Comparison of ENCODE assay signal across 13 cellular contexts in genomic region chr1:65813956-65814355, GRCh38. TPM values are rescaled to one million over a fixed set of nuclear protein-coding genes. Genes with fewer than 3 reads are reported as not detected.
DNase-seq lines count a peak whose midpoint lies in the region; ATAC-seq and TF ChIP-seq lines count a peak whose summit lies in the region.
"Had no signal": no experiment of that assay in that cellular context is flagged by ENCODE, and none has a peak within 500 bp of the region (broad histone marks: within the 10 kb centered on the region; RNA-seq: fewer than 3 reads in every experiment).

No MANE protein-coding gene starts in this region.

- TF ChIP-seq POLR2A in upper lobe of left lung (IDR thresholded peaks at IDR 0.05) = no peak

- H3K36me3 Mint-ChIP-seq in osteocyte (ENCODE audit: unreplicated experiment) = no peaks in the 10 kb centered on the region

- H3K4me3 ChIP-seq in GM12864 (ENCODE audit: low read depth, low read length) (no peak overlapping the region), epithelial cell of esophagus (ENCODE audit: low read length) (no peak overlapping the region), upper lobe of left lung (no peak overlapping the region)
- H3K4me3 ChIP-seq: SK-N-MC had no signal

- TF ChIP-seq CTCF in GM12864 (IDR thresholded peaks at IDR 0.05; ENCODE audit: low read depth, low read length, missing control alignments) (no peak), epithelial cell of esophagus (IDR thresholded peaks at IDR 0.05; ENCODE audit: insufficient read depth, low read depth, low read length, missing control alignments) (no peak), osteocyte (IDR thresholded peaks at IDR 0.05) (no peak), upper lobe of left lung (IDR thresholded peaks at IDR 0.05) (no peak)

- H3K27me3 Mint-ChIP-seq in osteocyte (ENCODE audit: unreplicated experiment) = peaks cover 19% of the 10 kb centered on the region

- no peak overlapping the region for H3K4me3 Mint-ChIP-seq in osteocyte (ENCODE audit: unreplicated experiment)
- H3K4me3 Mint-ChIP-seq: activated CD4-positive, alpha-beta T cell treated with anti-CD3 and anti-CD28 coated beads, Interleukin-2, amount 10 ng/mL, durations not matched to agents 24 days and 14 days; activated naive CD4-positive, alpha-beta T cell treated with anti-CD3 and anti-CD28 coated beads for 36 hours had no signal

- H3K27ac Mint-ChIP-seq in osteocyte (ENCODE audit: unreplicated experiment) = no peak overlapping the region
- H3K27ac Mint-ChIP-seq: activated CD4-positive, alpha-beta T cell treated with anti-CD3 and anti-CD28 coated beads, Interleukin-2, amount 10 ng/mL, durations not matched to agents 24 days and 14 days; activated naive CD4-positive, alpha-beta T cell treated with anti-CD3 and anti-CD28 coated beads for 36 hours had no signal

- H3K36me3 ChIP-seq in upper lobe of left lung = no peaks in the 10 kb centered on the region

- 27 to 37% methylated on average over 3 of the region's 3 CpGs for WGBS in upper lobe of left lung, 2 donors

- no peaks in the 10 kb centered on the region for H3K9me3 ChIP-seq in upper lobe of left lung

- H3K27me3 ChIP-seq in upper lobe of left lung = no peaks in the 10 kb centered on the region

- no peak for ATAC-seq in upper lobe of left lung (ENCODE audit: low FRiP score in 2 of 2)

- DNase-seq in Ammon's horn (ENCODE audit: low spot score) (peak; percentile 51), GM12864 (ENCODE audit: low read depth) (peak; percentile 8), NCI-H774 (lab: John Stamatoyannopoulos, UW) (peak; percentile 63), epithelial cell of esophagus (ENCODE audit: low read depth) (peak; percentile 51), T-helper 9 cell (no peak), NAMALWA (ENCODE audit: low spot score) (no peak), osteocyte (ENCODE audit: extremely low spot score, unreplicated experiment) (no peak), upper lobe of left lung (no peak)
- DNase-seq: activated CD4-positive, alpha-beta T cell treated with anti-CD3 and anti-CD28 coated beads, Interleukin-2, amount 10 ng/mL, durations not matched to agents 24 days and 14 days; activated naive CD4-positive, alpha-beta T cell treated with anti-CD3 and anti-CD28 coated beads for 36 hours; mesendoderm had no signal

- H3K9me3 Mint-ChIP-seq in osteocyte (ENCODE audit: unreplicated experiment) = no peaks in the 10 kb centered on the region
- H3K9me3 Mint-ChIP-seq: activated CD4-positive, alpha-beta T cell treated with anti-CD3 and anti-CD28 coated beads, Interleukin-2, amount 10 ng/mL, durations not matched to agents 24 days and 14 days; activated naive CD4-positive, alpha-beta T cell treated with anti-CD3 and anti-CD28 coated beads for 36 hours had no signal

- peaks cover 4% of the 10 kb centered on the region for H3K4me1 Mint-ChIP-seq in osteocyte (ENCODE audit: unreplicated experiment)

- H3K27ac ChIP-seq in upper lobe of left lung = no peak overlapping the region
- H3K27ac ChIP-seq: C4-2B, SK-N-MC had no signal

- peaks cover 0 to 7% (median 0%) of the 10 kb centered on the region in 4 donors for H3K4me1 ChIP-seq in upper lobe of left lung

- TF ChIP-seq EP300 in upper lobe of left lung (IDR thresholded peaks at IDR 0.05) = no peak

RNA-seq across cellular contexts. Expression of gene PDE4B, which starts 21.3 kb away (rescaled TPM):
- total RNA-seq in osteocyte = 50.5 and 53.1 TPM in 2 replicates
- total RNA-seq in upper lobe of left lung = 10 to 100 TPM in 5 of 6 donors, 1 to 10 TPM in 1; 8.1 to 61.6 (median 15.9) TPM

Comparison
In these comparisons a context has a peak if more than half of its experiments do, and no peak if none do; other contexts are left out.
1. DNase-seq: peak in Ammon's horn (single experiment), GM12864 (single experiment), NCI-H774 (single experiment) and epithelial cell of esophagus (single experiment); none in T-helper 9 cell (single experiment), NAMALWA (single experiment), osteocyte (single experiment) and upper lobe of left lung (0 of 2).